Comparison of ENCODE assay signal across 19 cellular contexts in the genomic region with DNA sequence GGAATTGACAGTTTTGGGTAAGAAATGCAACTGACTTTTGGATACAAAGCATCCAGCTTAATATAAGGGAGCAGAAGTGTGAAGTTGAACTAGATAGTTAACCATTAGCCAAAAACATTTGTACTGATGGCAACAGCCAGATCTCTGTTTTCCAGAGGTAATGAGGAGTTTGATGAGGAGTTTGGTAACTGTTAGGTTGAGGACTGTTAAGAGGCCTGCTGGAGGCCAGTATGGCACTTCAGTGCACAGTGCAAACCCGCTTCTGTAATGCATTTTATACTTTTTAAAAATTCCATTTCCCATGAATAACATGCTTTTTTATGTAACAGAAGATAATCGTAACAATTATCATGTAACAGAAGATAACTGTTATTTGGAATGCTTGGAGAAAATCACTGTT. TPM values are rescaled to one million over a fixed set of nuclear protein-coding genes. Genes with fewer than 3 reads are reported as not detected.
A peak's percentile ranks its signal among the peaks of the same experiment; 100 is the strongest.
DNase-seq lines count a peak whose midpoint lies in the region; ATAC-seq, FAIRE-seq and TF ChIP-seq lines count a peak whose summit lies in the region.
"Had no signal": no experiment of that assay in that cellular context is flagged by ENCODE, and none has a peak within 500 bp of the region (broad histone marks: within the 10 kb centered on the region; RNA-seq: fewer than 3 reads in every experiment).

No MANE protein-coding gene starts in this region.

- DNase-seq in D721Med (ENCODE audit: insufficient read length, low spot score) (no peak), glomerular visceral epithelial cell (ENCODE audit: extremely low spot score) (peak; percentile 10), left lung (no peak), 8988T (no peak), DMS153 (lab: John Stamatoyannopoulos, UW) (no peak), NCI-H82 (lab: John Stamatoyannopoulos, UW) (no peak)
- DNase-seq: CD4-positive, CD25-positive, alpha-beta regulatory T cell; CD8-positive, alpha-beta memory T cell; COR-L47; DMS79 treated with DMSO at 0.1 percent for 48 hours; GF-D8; GOT3; H7; HFFc6; KBM-7 had no signal

- H3K4me3 ChIP-seq in left lung, result no peak overlapping the region
- H3K4me3 ChIP-seq: BLaER1 treated with 17β-estradiol and CSF1 and Interleukin-3, amounts not matched to agents 10 nM and 100 nM had no signal

- no peak for TF ChIP-seq CTCF in D721Med (IDR thresholded peaks at IDR 0.05; ENCODE audit: insufficient read depth, missing control alignments)
- TF ChIP-seq CTCF in left lung (IDR thresholded peaks at IDR 0.05), result no peak

- H3K27ac ChIP-seq in left lung, result no peak overlapping the region
- H3K27ac ChIP-seq: BLaER1 treated with 17β-estradiol and CSF1 and Interleukin-3, amounts not matched to agents 10 nM and 100 nM had no signal

- no peaks in the 10 kb centered on the region for H3K4me1 ChIP-seq in left lung
- H3K4me1 ChIP-seq: BLaER1 treated with 17β-estradiol and CSF1 and Interleukin-3, amounts not matched to agents 10 nM and 100 nM had no signal

- intact Hi-C loops in left lung (cut with DNase I), result no loop called here

- ATAC-seq in left lung (peak; percentile 67), HG03196 (IDR thresholded peaks at IDR 0.05; ENCODE audit: unreplicated experiment) (no peak)
- ATAC-seq: HCT116, HepG2 had no signal

- no peaks in the 10 kb centered on the region for H3K36me3 ChIP-seq in left lung
- H3K36me3 ChIP-seq: BLaER1 treated with 17β-estradiol and CSF1 and Interleukin-3, amounts not matched to agents 10 nM and 100 nM had no signal

- FAIRE-seq in D721Med (lab: Jason Lieb, UNC), result peak; percentile 64
- FAIRE-seq: HepG2 had no signal

- H3K9me3 ChIP-seq in left lung, result no peaks in the 10 kb centered on the region
- H3K9me3 ChIP-seq: BLaER1 treated with 17β-estradiol and CSF1 and Interleukin-3, amounts not matched to agents 10 nM and 100 nM had no signal

- H3K27me3 ChIP-seq in left lung, result no peaks in the 10 kb centered on the region

RNA-seq across cellular contexts. Expression of a gene that starts 30.0 kb away (rescaled TPM):
- total RNA-seq in left lung, result 10 to 100 TPM; 27.1 to 37.6 TPM
